Comparison of ENCODE assay signal across 11 cellular contexts in the genomic region with DNA sequence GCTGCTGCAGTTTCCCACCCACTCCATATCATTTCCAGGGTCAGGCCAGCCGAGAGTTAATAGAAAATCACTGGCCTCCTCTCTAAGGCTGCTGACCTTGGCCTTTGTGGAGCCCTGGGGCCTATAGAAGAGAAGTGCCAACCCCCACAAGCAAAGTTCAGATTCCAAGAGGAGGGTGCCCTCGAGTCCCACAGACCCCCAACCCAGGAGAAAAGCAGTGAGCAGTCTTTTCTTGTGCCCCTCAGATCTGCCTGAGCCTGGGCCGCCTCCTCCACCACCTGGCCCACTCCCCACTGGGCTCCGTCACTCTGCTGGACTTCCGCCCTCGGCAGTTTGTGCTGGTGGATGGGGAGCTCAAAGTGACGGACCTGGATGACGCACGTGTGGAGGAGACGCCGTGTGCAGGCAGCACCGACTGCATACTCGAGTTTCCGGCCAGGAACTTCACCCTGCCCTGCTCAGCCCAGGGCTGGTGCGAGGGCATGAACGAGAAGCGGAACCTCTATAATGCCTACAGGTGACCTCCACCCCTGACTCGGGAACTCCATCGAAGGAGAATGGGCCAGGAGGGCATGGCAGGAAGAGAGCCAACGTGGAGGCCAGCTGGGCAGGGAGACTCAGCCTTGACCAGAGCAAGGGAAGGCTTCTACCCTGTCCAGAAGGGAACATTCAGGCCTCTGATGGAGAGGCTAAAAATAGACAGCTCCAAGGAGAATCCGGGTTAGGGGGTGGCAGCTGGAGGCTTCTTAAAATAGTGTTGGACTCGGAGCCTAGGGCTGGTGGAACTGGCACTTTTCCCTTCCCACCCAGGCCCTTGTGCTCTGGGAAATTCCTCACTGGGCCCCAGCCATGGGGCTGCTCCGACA. TPM values are rescaled to one million over a fixed set of nuclear protein-coding genes. Genes with fewer than 3 reads are reported as not detected.
DNase-seq lines count a peak whose midpoint lies in the region; ATAC-seq, FAIRE-seq and TF ChIP-seq lines count a peak whose summit lies in the region.
"Had no signal": no experiment of that assay in that cellular context is flagged by ENCODE, and none has a peak within 500 bp of the region (broad histone marks: within the 10 kb centered on the region; RNA-seq: fewer than 3 reads in every experiment).

No MANE protein-coding gene starts in this region.

- H3K9me3 ChIP-seq in esophagus muscularis mucosa (no peaks in the 10 kb centered on the region), small intestine (ENCODE audit: control insufficient read depth, low read depth) (no peaks in the 10 kb centered on the region), SK-N-SH (no peaks in the 10 kb centered on the region)

- no peaks in the 10 kb centered on the region; the same call in 2 of the 3 replicates for H3K9me3 Mint-ChIP-seq in GM23338
- H3K9me3 Mint-ChIP-seq: stimulated activated memory B cell treated with anti-CD40 and anti-IgM and Interleukin-4, amounts not matched to agents 10 μg/mL and 1 μg/mL and 100 μg/mL, for 72 hours had no signal

- CTCF ChIA-PET in SK-N-SH (lab: Yijun Ruan, JAX): interaction anchor here (1.0 to 5.6 kb wide), 6 partner anchors 18 to 213 kb away, joined by 3 to 42 read pairs (median 5); no protein-coding TSS in a partner anchor

- TF ChIP-seq EP300 in esophagus muscularis mucosa (IDR thresholded peaks at IDR 0.05) (peak; percentile 85), SK-N-SH (IDR thresholded peaks at IDR 0.05; ENCODE audit: borderline replicate concordance in 1 of 2, low read depth in 1 of 2, low read length in 1 of 2) (no peak)

- FAIRE-seq in small intestine (lab: Jason Lieb, UNC): no peak

- H4K5ac ChIP-seq in mesendoderm (ENCODE audit: low read length): no peak overlapping the region

- H3K18ac ChIP-seq in mesendoderm (ENCODE audit: low read length): no peak overlapping the region

- H3F3A ChIP-seq in GM23338 (replicated peaks; ENCODE audit: low read depth) (no peaks in the 10 kb centered on the region), SK-N-SH (replicated peaks; ENCODE audit: insufficient read depth) (no peaks in the 10 kb centered on the region)

- no peak overlapping the region for H4K8ac ChIP-seq in mesendoderm (ENCODE audit: low read depth, low read length)

- TF ChIP-seq CTCF in GM23338 (conservative IDR thresholded peaks at IDR 0.05; ENCODE audit: low read depth in 2 of 2) (no peak), esophagus muscularis mucosa (IDR thresholded peaks at IDR 0.05) (no peak), SK-N-SH (IDR thresholded peaks at IDR 0.05) (no peak)

- H3K4me3 Mint-ChIP-seq in GM23338: no peak overlapping the region
- H3K4me3 Mint-ChIP-seq: activated CD8-positive, alpha-beta memory T cell treated with anti-CD3 and anti-CD28 coated beads, Interleukin-2, amount 10 ng/mL, durations not matched to agents 7 days and 5 days; stimulated activated memory B cell treated with anti-CD40 and anti-IgM and Interleukin-4, amounts not matched to agents 10 μg/mL and 1 μg/mL and 100 μg/mL, for 72 hours; T-helper 17 cell had no signal

- peaks cover 13% of the 10 kb centered on the region for H3K27me3 Mint-ChIP-seq in GM23338 (ENCODE audit: insufficient read depth, low read depth, poor library complexity)

- H3K4me3 ChIP-seq in GM23338 (no peak overlapping the region), esophagus muscularis mucosa (peak overlapping the region; percentile 7 to 95 (median 86)), mesendoderm (ENCODE audit: low read length) (no peak overlapping the region), small intestine (ENCODE audit: low read depth in 1 of 2, low read length in 2 of 2) (no peak overlapping the region), SK-N-SH (ENCODE audit: low read depth in 2 of 2, low read length in 1 of 2) (no peak overlapping the region)

- H3K4ac ChIP-seq in mesendoderm (ENCODE audit: low read depth, low read length): no peak overlapping the region

- H3K9me2 ChIP-seq in GM23338 (ENCODE audit: insufficient read depth): no peaks in the 10 kb centered on the region
- no peaks in the 10 kb centered on the region for H3K9me2 ChIP-seq in SK-N-SH

- H3K4me1 Mint-ChIP-seq in GM23338: peaks cover 56% of the 10 kb centered on the region
- H3K4me1 Mint-ChIP-seq: activated CD8-positive, alpha-beta memory T cell treated with anti-CD3 and anti-CD28 coated beads, Interleukin-2, amount 10 ng/mL, durations not matched to agents 7 days and 5 days; stimulated activated memory B cell treated with anti-CD40 and anti-IgM and Interleukin-4, amounts not matched to agents 10 μg/mL and 1 μg/mL and 100 μg/mL, for 72 hours had no signal

- peaks cover 11% of the 10 kb centered on the region for H3K27me3 ChIP-seq in GM23338 (ENCODE audit: insufficient read depth)
- H3K27me3 ChIP-seq in esophagus muscularis mucosa: no peaks in the 10 kb centered on the region
- peaks cover 1% of the 10 kb centered on the region for H3K27me3 ChIP-seq in mesendoderm (ENCODE audit: insufficient read depth, low read length, poor library complexity)
- no peaks in the 10 kb centered on the region for H3K27me3 ChIP-seq in small intestine (ENCODE audit: control insufficient read depth in 2 of 2, insufficient read depth in 2 of 2, low read length in 2 of 2)
- no peaks in the 10 kb centered on the region for H3K27me3 ChIP-seq in SK-N-SH (ENCODE audit: insufficient read depth)

- ATAC-seq in GM23338 (no peak; the same call in 2 of the 3 replicates), HG02642 (IDR thresholded peaks at IDR 0.05; ENCODE audit: poor library complexity, unreplicated experiment) (no peak), HG02588 (IDR thresholded peaks at IDR 0.05; ENCODE audit: unreplicated experiment) (no peak)
- ATAC-seq: activated CD8-positive, alpha-beta memory T cell treated with anti-CD3 and anti-CD28 coated beads, Interleukin-2, amount 10 ng/mL, durations not matched to agents 7 days and 5 days; stimulated activated memory B cell treated with anti-CD40 and anti-IgM and Interleukin-4, amounts not matched to agents 10 μg/mL and 1 μg/mL and 100 μg/mL, for 72 hours; T-helper 17 cell had no signal

- H3K36me3 Mint-ChIP-seq in GM23338 (ENCODE audit: low read depth): peaks cover 29% of the 10 kb centered on the region
- H3K36me3 Mint-ChIP-seq: activated CD8-positive, alpha-beta memory T cell treated with anti-CD3 and anti-CD28 coated beads, Interleukin-2, amount 10 ng/mL, durations not matched to agents 7 days and 5 days; stimulated activated memory B cell treated with anti-CD40 and anti-IgM and Interleukin-4, amounts not matched to agents 10 μg/mL and 1 μg/mL and 100 μg/mL, for 72 hours had no signal

- H3K4me2 ChIP-seq in GM23338 (no peak overlapping the region), mesendoderm (ENCODE audit: low read length) (no peak overlapping the region), SK-N-SH (no peak overlapping the region)

- POLR2A ChIA-PET in SK-N-SH (lab: Yijun Ruan, JAX): interaction anchor here (1.1 kb wide), 2 partner anchors 8 to 99 kb away, joined by 3 to 8 read pairs; no protein-coding TSS in a partner anchor

- H3K27ac ChIP-seq in GM23338 (ENCODE audit: low read depth) (no peak overlapping the region), esophagus muscularis mucosa (replicated peaks in 1 of 4) (peak overlapping the region; percentile 90 to 97 (median 94)), mesendoderm (ENCODE audit: low read depth, low read length) (no peak overlapping the region), small intestine (ENCODE audit: low read depth in 1 of 2, low read length in 1 of 2) (peak overlapping the region; percentile 33 to 92), SK-N-SH (ENCODE audit: low read depth in 2 of 2, low read length in 1 of 2) (no peak overlapping the region)

- peaks cover 45% of the 10 kb centered on the region for H3K4me1 ChIP-seq in GM23338 (ENCODE audit: insufficient read depth)
- H3K4me1 ChIP-seq in esophagus muscularis mucosa: peaks cover 67 to 90% (median 85%) of the 10 kb centered on the region in 4 donors
- H3K4me1 ChIP-seq in mesendoderm (ENCODE audit: control insufficient read depth, low read depth, low read length): peaks cover 20% of the 10 kb centered on the region
- peaks cover 7 to 15% of the 10 kb centered on the region in 2 donors for H3K4me1 ChIP-seq in small intestine (ENCODE audit: control insufficient read depth in 2 of 2, insufficient read depth in 1 of 2, low read depth in 1 of 2, low read length in 1 of 2)
- peaks cover 0 to 35% of the 10 kb centered on the region in 2 experiments; a peak in 1 of 4 replicates for H3K4me1 ChIP-seq in SK-N-SH (ENCODE audit: control insufficient read depth in 1 of 2, insufficient read depth in 2 of 2, low read depth in 1 of 2, low read length in 1 of 2)

- TF ChIP-seq RAD21 in SK-N-SH (IDR thresholded peaks at IDR 0.05; ENCODE audit: low read length): no peak

- H2BK120ac ChIP-seq in mesendoderm (ENCODE audit: low read depth, low read length): no peak overlapping the region

- intact Hi-C loops in esophagus muscularis mucosa (cut with DNase I): no loop called here

- no peaks in the 10 kb centered on the region; the same call in 1 of the 2 replicates for H3K36me3 ChIP-seq in GM23338 (ENCODE audit: insufficient read depth)
- H3K36me3 ChIP-seq in esophagus muscularis mucosa: peaks cover 30 to 52% (median 46%) of the 10 kb centered on the region in 4 donors
- no peaks in the 10 kb centered on the region for H3K36me3 ChIP-seq in mesendoderm (ENCODE audit: control insufficient read depth, insufficient read depth, low read length)
- no peaks in the 10 kb centered on the region for H3K36me3 ChIP-seq in small intestine (ENCODE audit: control insufficient read depth in 2 of 2, insufficient read depth in 2 of 2, low read length in 2 of 2)
- peaks cover 0 to 28% of the 10 kb centered on the region in 2 experiments for H3K36me3 ChIP-seq in SK-N-SH (replicated peaks in 1 of 2; ENCODE audit: control insufficient read depth in 1 of 2, insufficient read depth in 2 of 2, low read length in 1 of 2)

- H3K9ac ChIP-seq in mesendoderm (ENCODE audit: low read length) (no peak overlapping the region), SK-N-SH (no peak overlapping the region)

- H3K27ac Mint-ChIP-seq in GM23338: peak overlapping the region; percentile 84; the same call in 1 of the 2 replicates
- H3K27ac Mint-ChIP-seq: activated CD8-positive, alpha-beta memory T cell treated with anti-CD3 and anti-CD28 coated beads, Interleukin-2, amount 10 ng/mL, durations not matched to agents 7 days and 5 days; stimulated activated memory B cell treated with anti-CD40 and anti-IgM and Interleukin-4, amounts not matched to agents 10 μg/mL and 1 μg/mL and 100 μg/mL, for 72 hours; T-helper 17 cell had no signal

- peak; percentile 28 for TF ChIP-seq POLR2A in esophagus muscularis mucosa (IDR thresholded peaks at IDR 0.05; ENCODE audit: low read depth)

- H2BK15ac ChIP-seq in mesendoderm (replicated peaks; ENCODE audit: low read depth): no peak overlapping the region

- H4K20me1 ChIP-seq in GM23338 (replicated peaks; ENCODE audit: insufficient read depth) (no peaks in the 10 kb centered on the region), SK-N-SH (ENCODE audit: insufficient read depth) (no peaks in the 10 kb centered on the region)

- no peak overlapping the region for H2AFZ ChIP-seq in GM23338
- no peak overlapping the region for H2AFZ ChIP-seq in SK-N-SH (ENCODE audit: low read depth)

- peak overlapping the region; percentile 37 for H3K23ac ChIP-seq in mesendoderm (ENCODE audit: low read length)

- 41% methylated on average over 8 of the region's 23 CpGs for WGBS in esophagus muscularis mucosa
- WGBS in mesendoderm (ENCODE audit: extremely low coverage, insufficient coverage, low lambda C conversion rate): no CpG with 5 or more reads among the region's 23 CpGs
- 19 to 50% (median 36%) methylated on average over 23 of the region's 23 CpGs for WGBS in small intestine, 3 donors
- 87% methylated on average over 22 of the region's 23 CpGs for WGBS in SK-N-SH (ENCODE audit: low lambda C conversion rate)

- H3K79me2 ChIP-seq in GM23338 (replicated peaks; ENCODE audit: insufficient read depth) (peaks cover 24% of the 10 kb centered on the region), mesendoderm (ENCODE audit: control insufficient read depth, insufficient read depth, low read length) (no peaks in the 10 kb centered on the region), SK-N-SH (ENCODE audit: insufficient read depth) (no peaks in the 10 kb centered on the region)

- H2BK5ac ChIP-seq in mesendoderm (ENCODE audit: low read length): no peak overlapping the region

- DNase-seq in GM23338 (ENCODE audit: low spot score) (no peak), esophagus muscularis mucosa (ENCODE audit: extremely low spot score) (no peak), mesendoderm (no peak), small intestine (peak; percentile 85), T-helper 2 cell (no peak), SK-N-SH (no peak)
- DNase-seq: activated CD8-positive, alpha-beta memory T cell treated with anti-CD3 and anti-CD28 coated beads, Interleukin-2, amount 10 ng/mL, durations not matched to agents 7 days and 5 days; T-helper 17 cell had no signal

- H2AK5ac ChIP-seq in mesendoderm (ENCODE audit: low read length): no peak overlapping the region

- peaks cover 3% of the 10 kb centered on the region for H3K79me1 ChIP-seq in mesendoderm (ENCODE audit: low read length)

- no peak overlapping the region for H3K56ac ChIP-seq in mesendoderm (ENCODE audit: low read length)

RNA-seq across cellular contexts. Expression of gene PKDCC, which starts 6.2 kb away (rescaled TPM):
- 32.8 and 44.8 TPM in 2 replicates for total RNA-seq in GM23338 (2014; rRNA removed; shearing (Covaris generic))
- polyA plus RNA-seq in GM23338 (2016; fragmentation: Nextera tagmentation; extraction: Ambion mirVana) (7.0 and 9.3 TPM in 2 replicates), small intestine (100 to 1,000 TPM in 1 of 3 donors, 10 to 100 TPM in 1, 1 to 10 TPM in 1; 7.8 to 129 (median 13.8) TPM), SK-N-SH (2012; rRNA removed) (16.0 and 19.5 TPM in 2 replicates)
- 100 to 1,000 TPM; 102 to 290 (median 208) TPM for total RNA-seq in esophagus muscularis mucosa
- polyA plus RNA-seq in mesendoderm (2013, experiment 1 of 2): 4.4 TPM
- 4.6 TPM for polyA plus RNA-seq in mesendoderm (2013, experiment 2 of 2)
- polyA plus RNA-seq in SK-N-SH (2012; cell fraction: cytosol; rRNA removed): 6.9 and 10.5 TPM in 2 replicates
- 57.7 and 96.1 TPM in 2 replicates for polyA plus RNA-seq in SK-N-SH (2012; cell fraction: nucleus; rRNA removed)
- total RNA-seq: activated CD8-positive, alpha-beta memory T cell treated with anti-CD3 and anti-CD28 coated beads, Interleukin-2, amount 10 ng/mL, durations not matched to agents 7 days and 5 days had no signal

Comparison
In these comparisons a context has a peak if more than half of its experiments do, and no peak if none do; other contexts are left out.
1. H3K27ac ChIP-seq: peak in esophagus muscularis mucosa (4 of 4) and small intestine (2 of 2); none in GM23338 (single experiment), mesendoderm (single experiment) and SK-N-SH (0 of 2).
2. H3K4me3 ChIP-seq: peak in esophagus muscularis mucosa (4 of 4); none in GM23338 (single experiment), mesendoderm (single experiment), small intestine (0 of 2) and SK-N-SH (0 of 2).